Comparison of ENCODE assay signal across 17 cellular contexts in genomic region chr2:81894451-81894990, GRCh38.
A peak's percentile ranks its signal among the peaks of the same experiment; 100 is the strongest.
DNase-seq lines count a peak whose midpoint lies in the region; ATAC-seq, FAIRE-seq and TF ChIP-seq lines count a peak whose summit lies in the region.
"Had no signal": no experiment of that assay in that cellular context is flagged by ENCODE, and none has a peak within 500 bp of the region (broad histone marks: within the 10 kb centered on the region; RNA-seq: fewer than 3 reads in every experiment).

No MANE protein-coding gene starts in this region.

- RAD21 ChIA-PET in HCT116 (lab: Charles Lee; ENCODE audit: low non-redundant PET in 1 of 2, low total read pairs in 2 of 2, uncharacterized antibody in 2 of 2, unreplicated experiment in 2 of 2): interaction anchor here in 1 of 2 experiments (1.0 kb wide), 1 partner anchor 570 kb away, joined by 3 read pairs; no protein-coding TSS in a partner anchor

- H3K9me3 Mint-ChIP-seq in naive thymus-derived CD8-positive, alpha-beta T cell: peaks cover 0 to 16% (median 10%) of the 10 kb centered on the region in 9 donors
- H3K9me3 Mint-ChIP-seq: CD14-positive monocyte, type B pancreatic cell had no signal

- TF ChIP-seq RAD21 in HCT116 (IDR thresholded peaks at IDR 0.05; ENCODE audit: low read depth): peak; percentile 64

- peak in 2 of 3 experiments; percentile 10 to 28; a peak in 1 of 6 replicates for TF ChIP-seq CTCF in HCT116 (IDR thresholded peaks at IDR 0.05 in 2 of 3, conservative IDR thresholded peaks at IDR 0.05 in 1 of 3; ENCODE audit: borderline replicate concordance in 1 of 3, insufficient read depth in 1 of 3, low read depth in 2 of 3, low read length in 2 of 3)
- no peak for TF ChIP-seq CTCF in bronchial epithelial cell (IDR thresholded peaks at IDR 0.05; ENCODE audit: insufficient read depth, low read length, severe bottlenecking)
- no peak for TF ChIP-seq CTCF in mucosa of descending colon (IDR thresholded peaks at IDR 0.05)

- H3K9me2 ChIP-seq in HCT116 (ENCODE audit: insufficient read depth): no peaks in the 10 kb centered on the region

- no peaks in the 10 kb centered on the region for H3K36me3 Mint-ChIP-seq in naive thymus-derived CD8-positive, alpha-beta T cell
- H3K36me3 Mint-ChIP-seq: CD14-positive monocyte; stimulated activated naive B cell treated with anti-CD40 and anti-IgM and Interleukin-4, amounts not matched to agents 10 μg/mL and 1 μg/mL and 100 μg/mL, for 72 hours; type B pancreatic cell had no signal

- H3K27me3 Mint-ChIP-seq in naive thymus-derived CD8-positive, alpha-beta T cell: no peaks in the 10 kb centered on the region
- H3K27me3 Mint-ChIP-seq: stimulated activated naive B cell treated with anti-CD40 and anti-IgM and Interleukin-4, amounts not matched to agents 10 μg/mL and 1 μg/mL and 100 μg/mL, for 72 hours; type B pancreatic cell had no signal

- no peak for TF ChIP-seq POLR2A in HCT116 (IDR thresholded peaks at IDR 0.05; ENCODE audit: borderline replicate concordance, extremely low read depth, insufficient read depth, insufficient read length)

- H3K27me3 ChIP-seq in HCT116 (ENCODE audit: insufficient read depth, low read length): no peaks in the 10 kb centered on the region
- no peaks in the 10 kb centered on the region for H3K27me3 ChIP-seq in bronchial epithelial cell (ENCODE audit: control insufficient read depth, insufficient read depth, low read length)
- H3K27me3 ChIP-seq: adrenal gland had no signal

- peak overlapping the region; percentile 33 for H2AFZ ChIP-seq in HCT116 (ENCODE audit: low read depth, low read length, poor library complexity, severe bottlenecking)

- H3K9me3 ChIP-seq in HCT116 (ENCODE audit: control insufficient read depth in 1 of 2, insufficient read depth in 1 of 2, low read depth in 1 of 2, low read length in 2 of 2) (no peaks in the 10 kb centered on the region), mucosa of descending colon (no peaks in the 10 kb centered on the region)
- H3K9me3 ChIP-seq: adrenal gland had no signal

- H3K4me3 ChIP-seq in HCT116 (replicated peaks in 1 of 2; ENCODE audit: low read depth in 1 of 2, low read length in 2 of 2) (no peak overlapping the region), bronchial epithelial cell (ENCODE audit: low read depth, low read length) (no peak overlapping the region), mucosa of descending colon (no peak overlapping the region)
- H3K4me3 ChIP-seq: adrenal gland had no signal

- H3K4me1 ChIP-seq in HCT116 (ENCODE audit: control insufficient read depth in 1 of 2, insufficient read depth in 2 of 2, low read length in 2 of 2): no peaks in the 10 kb centered on the region
- H3K4me1 ChIP-seq in mucosa of descending colon (ENCODE audit: low read depth): no peaks in the 10 kb centered on the region
- H3K4me1 ChIP-seq: adrenal gland had no signal

- ATAC-seq in HCT116 (no peak), mucosa of descending colon (peak; percentile 22), GM19035 (IDR thresholded peaks at IDR 0.05; ENCODE audit: unreplicated experiment) (no peak), Right ventricle myocardium inferior (no peak)
- no peak for ATAC-seq in naive thymus-derived CD8-positive, alpha-beta T cell
- ATAC-seq: stimulated activated naive B cell treated with anti-CD40 and anti-IgM and Interleukin-4, amounts not matched to agents 10 μg/mL and 1 μg/mL and 100 μg/mL, for 72 hours had no signal

- no TSS peak for BruUV-seq in HCT116 (replicated peaks; lab: Mats Ljungman, UMichigan)

- no peak overlapping the region for H3K4me3 Mint-ChIP-seq in naive thymus-derived CD8-positive, alpha-beta T cell
- H3K4me3 Mint-ChIP-seq: CD14-positive monocyte; stimulated activated naive B cell treated with anti-CD40 and anti-IgM and Interleukin-4, amounts not matched to agents 10 μg/mL and 1 μg/mL and 100 μg/mL, for 72 hours; type B pancreatic cell had no signal

- H4K20me1 ChIP-seq in HCT116 (ENCODE audit: insufficient read depth): no peaks in the 10 kb centered on the region

- H3K27ac Mint-ChIP-seq in naive thymus-derived CD8-positive, alpha-beta T cell: no peak overlapping the region
- H3K27ac Mint-ChIP-seq: CD14-positive monocyte; stimulated activated naive B cell treated with anti-CD40 and anti-IgM and Interleukin-4, amounts not matched to agents 10 μg/mL and 1 μg/mL and 100 μg/mL, for 72 hours; type B pancreatic cell had no signal

- no peaks in the 10 kb centered on the region for H3K79me2 ChIP-seq in HCT116 (ENCODE audit: insufficient read depth, low read length)

- intact Hi-C loops in HCT116 (cut with micrococcal nuclease) (loop anchor here (5.0 kb wide), 2 partner anchors 572 to 627 kb away; no protein-coding TSS in a partner anchor), mucosa of descending colon (cut with DNase I, micrococcal nuclease) (no loop called here), Right ventricle myocardium inferior (cut with DNase I) (no loop called here)

- H3K4me1 Mint-ChIP-seq in naive thymus-derived CD8-positive, alpha-beta T cell: no peaks in the 10 kb centered on the region
- H3K4me1 Mint-ChIP-seq: CD14-positive monocyte; stimulated activated naive B cell treated with anti-CD40 and anti-IgM and Interleukin-4, amounts not matched to agents 10 μg/mL and 1 μg/mL and 100 μg/mL, for 72 hours had no signal

- FAIRE-seq in bronchial epithelial cell (lab: Jason Lieb, UNC): no peak
- FAIRE-seq: colon, GM12891 had no signal

- DNase-seq in HCT116 (ENCODE audit: low read depth, low spot score): no peak
- DNase-seq in NCI-H524 treated with DMSO at 0.1 percent for 48 hours (lab: John Stamatoyannopoulos, UW): peak; percentile 2
- DNase-seq in bronchial epithelial cell (ENCODE audit: low read depth): peak; percentile 32
- DNase-seq in mucosa of descending colon: no peak
- DNase-seq in naive thymus-derived CD8-positive, alpha-beta T cell: no peak
- DNase-seq in SHP77 treated with DMSO at 0.1 percent for 48 hours (lab: John Stamatoyannopoulos, UW): no peak
- DNase-seq in Right ventricle myocardium inferior (ENCODE audit: missing footprints): no peak
- DNase-seq: adrenal gland; NCI-H1105 treated with DMSO at 0.1 percent for 48 hours; NCI-H446; stimulated activated naive B cell treated with anti-CD40 and anti-IgM and Interleukin-4, amounts not matched to agents 10 μg/mL and 1 μg/mL and 100 μg/mL, for 72 hours; T1000 had no signal

- POLR2A ChIA-PET in HCT116 (lab: Charles Lee): no interaction called here
- POLR2A ChIA-PET in naive thymus-derived CD8-positive, alpha-beta T cell (lab: Charles Lee): interaction anchor here (0.5 kb wide), 1 partner anchor 190 kb away, joined by 3 read pairs; no protein-coding TSS in a partner anchor

- H3K4me2 ChIP-seq in HCT116 (ENCODE audit: low read length): no peak overlapping the region

- no peak overlapping the region for H3K27ac ChIP-seq in HCT116 (ENCODE audit: low read depth, low read length)
- H3K27ac ChIP-seq: adrenal gland had no signal

- no peak overlapping the region for H3K9ac ChIP-seq in HCT116 (ENCODE audit: low read length)

- no peaks in the 10 kb centered on the region for H3K36me3 ChIP-seq in HCT116 (ENCODE audit: control insufficient read depth in 1 of 2, insufficient read depth in 2 of 2, low read length in 2 of 2)
- H3K36me3 ChIP-seq in bronchial epithelial cell (ENCODE audit: control insufficient read depth, insufficient read depth, low read length): no peaks in the 10 kb centered on the region
- no peaks in the 10 kb centered on the region for H3K36me3 ChIP-seq in mucosa of descending colon (ENCODE audit: low read depth)
- H3K36me3 ChIP-seq: adrenal gland had no signal

- CTCF ChIA-PET in HCT116 (lab: Charles Lee): interaction anchor here (1.7 kb wide), 1 partner anchor 571 kb away, joined by 7 read pairs; no protein-coding TSS in a partner anchor

TF ChIP-seq in HCT116, 20 proteins besides CTCF, POLR2A, EP300 and RAD21:
- TF ChIP-seq JUND (IDR thresholded peaks at IDR 0.05) (no peak), TCF7L2 (IDR thresholded peaks at IDR 0.05; ENCODE audit: borderline replicate concordance, extremely low read depth, insufficient read depth, insufficient read length) (no peak), POLR2AphosphoS5 (IDR thresholded peaks at IDR 0.05; ENCODE audit: low read depth, low read length) (no peak), EZH2phosphoT487 (IDR thresholded peaks at IDR 0.05; ENCODE audit: borderline replicate concordance) (no peak), ZFX (IDR thresholded peaks at IDR 0.05) (no peak), ELF1 (IDR thresholded peaks at IDR 0.05; ENCODE audit: borderline replicate concordance, low read depth) (no peak), CBX3 (IDR thresholded peaks at IDR 0.05; ENCODE audit: low read depth) (no peak)
- TF ChIP-seq, protein P1, sequence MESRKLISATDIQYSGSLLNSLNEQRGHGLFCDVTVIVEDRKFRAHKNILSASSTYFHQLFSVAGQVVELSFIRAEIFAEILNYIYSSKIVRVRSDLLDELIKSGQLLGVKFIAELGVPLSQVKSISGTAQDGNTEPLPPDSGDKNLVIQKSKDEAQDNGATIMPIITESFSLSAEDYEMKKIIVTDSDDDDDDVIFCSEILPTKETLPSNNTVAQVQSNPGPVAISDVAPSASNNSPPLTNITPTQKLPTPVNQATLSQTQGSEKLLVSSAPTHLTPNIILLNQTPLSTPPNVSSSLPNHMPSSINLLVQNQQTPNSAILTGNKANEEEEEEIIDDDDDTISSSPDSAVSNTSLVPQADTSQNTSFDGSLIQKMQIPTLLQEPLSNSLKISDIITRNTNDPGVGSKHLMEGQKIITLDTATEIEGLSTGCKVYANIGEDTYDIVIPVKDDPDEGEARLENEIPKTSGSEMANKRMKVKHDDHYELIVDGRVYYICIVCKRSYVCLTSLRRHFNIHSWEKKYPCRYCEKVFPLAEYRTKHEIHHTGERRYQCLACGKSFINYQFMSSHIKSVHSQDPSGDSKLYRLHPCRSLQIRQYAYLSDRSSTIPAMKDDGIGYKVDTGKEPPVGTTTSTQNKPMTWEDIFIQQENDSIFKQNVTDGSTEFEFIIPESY (IDR thresholded peaks at IDR 0.05; ENCODE audit: extremely low read depth, insufficient replicate concordance, low read length): no peak

Comparison
In these comparisons a context has a peak if more than half of its experiments do, and no peak if none do; other contexts are left out.
1. DNase-seq: peak in NCI-H524 treated with DMSO at 0.1 percent for 48 hours (single experiment) and bronchial epithelial cell (single experiment); none in HCT116 (single experiment), mucosa of descending colon (0 of 3), naive thymus-derived CD8-positive, alpha-beta T cell (0 of 10), SHP77 treated with DMSO at 0.1 percent for 48 hours (single experiment) and Right ventricle myocardium inferior (single experiment).
2. CTCF ChIP-seq: peak in HCT116 (2 of 3); none in bronchial epithelial cell (single experiment) and mucosa of descending colon (single experiment).